In the genomic region with DNA sequence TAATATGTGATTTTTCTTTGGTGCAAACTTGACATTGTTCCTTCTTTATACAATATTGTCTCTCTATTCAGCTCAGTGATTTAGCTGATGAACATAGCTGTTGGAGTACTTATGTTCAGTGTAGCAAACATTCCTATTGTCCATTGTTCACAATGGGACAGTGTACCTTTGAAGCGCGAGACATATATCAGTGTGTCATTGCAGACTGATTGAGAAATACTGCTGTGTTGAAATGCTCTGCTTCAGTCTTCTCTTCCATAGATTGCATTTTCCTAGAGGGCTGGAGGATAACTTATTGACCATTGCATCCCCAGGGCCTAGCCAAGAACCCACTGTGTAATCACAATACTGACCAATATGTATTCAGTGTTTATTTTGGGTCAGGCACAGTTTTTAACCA, we compare ENCODE assay signal across 22 cellular contexts. TPM values are rescaled to one million over a fixed set of nuclear protein-coding genes. Genes with fewer than 3 reads are reported as not detected.
A peak's percentile ranks its signal among the peaks of the same experiment; 100 is the strongest.
DNase-seq lines count a peak whose midpoint lies in the region; ATAC-seq, FAIRE-seq and TF ChIP-seq lines count a peak whose summit lies in the region.
"Had no signal": no experiment of that assay in that cellular context is flagged by ENCODE, and none has a peak within 500 bp of the region (broad histone marks: within the 10 kb centered on the region; RNA-seq: fewer than 3 reads in every experiment).

No MANE protein-coding gene starts in this region.

- ATAC-seq in right lobe of liver (peak in 3 of 4 donors; percentile 44 to 57 (median 45)), HG03095 (IDR thresholded peaks at IDR 0.05; ENCODE audit: unreplicated experiment) (no peak)
- ATAC-seq: activated naive CD8-positive, alpha-beta T cell treated with anti-CD3 and anti-CD28 coated beads, Interleukin-2, amount 50 U/mL, for 24 hours; activated T-cell treated with anti-CD3 and anti-CD28 coated beads, Interleukin-2, amount 50 U/mL, for 4 hours; HCT116; natural killer cell; stimulated activated naive B cell treated with anti-CD40 and anti-IgM and Interleukin-4, amounts not matched to agents 10 μg/mL and 1 μg/mL and 100 μg/mL, for 72 hours had no signal

- TF ChIP-seq CTCF in D721Med (IDR thresholded peaks at IDR 0.05; ENCODE audit: insufficient read depth, missing control alignments), result no peak
- no peak for TF ChIP-seq CTCF in right lobe of liver (IDR thresholded peaks at IDR 0.05)

- H3K4me1 ChIP-seq in adipocyte (ENCODE audit: control insufficient read depth, insufficient read depth, low read length), result peaks cover 15% of the 10 kb centered on the region
- H3K4me1 ChIP-seq in right lobe of liver, result peaks cover 0 to 10% (median 0%) of the 10 kb centered on the region in 4 donors
- H3K4me1 ChIP-seq in HAP-1, result no peaks in the 10 kb centered on the region
- H3K4me1 ChIP-seq: Caco-2, right atrium auricular region had no signal

- in situ Hi-C loops in HAP-1 (cut with MboI; ENCODE audit: low sequenced_read_pairs), result no loop called here

- no peaks in the 10 kb centered on the region for H3K27me3 ChIP-seq in adipocyte (replicated peaks; ENCODE audit: control insufficient read depth, insufficient read depth, low read length)
- H3K27me3 ChIP-seq in right lobe of liver, result no peaks in the 10 kb centered on the region
- H3K27me3 ChIP-seq in HAP-1 (ENCODE audit: low read depth), result 0 out of 2 replicates have a peak, but pooled peaks cover 3% of the 10 kb centered on the region
- H3K27me3 ChIP-seq: right atrium auricular region had no signal

- H3K36me3 ChIP-seq in adipocyte (ENCODE audit: control insufficient read depth, insufficient read depth, low read length, severe bottlenecking) (no peaks in the 10 kb centered on the region), right lobe of liver (no peaks in the 10 kb centered on the region), HAP-1 (replicated peaks) (no peaks in the 10 kb centered on the region)
- H3K36me3 ChIP-seq: right atrium auricular region had no signal

- DNase-seq in D721Med (ENCODE audit: insufficient read length, low spot score) (no peak), HuH-7 (ENCODE audit: low spot score) (peak; percentile 25), adipocyte (ENCODE audit: low read depth) (peak; percentile 26), right lobe of liver (no peak), Kasumi-1 (lab: John Stamatoyannopoulos, UW) (no peak), HAP-1 (ENCODE audit: low spot score in 2 of 2) (no peak)
- DNase-seq: activated naive CD8-positive, alpha-beta T cell treated with anti-CD3 and anti-CD28 coated beads, Interleukin-2, amount 50 U/mL, for 24 hours; activated T-cell treated with anti-CD3 and anti-CD28 coated beads, Interleukin-2, amount 50 U/mL, for 4 hours; Caco-2; DND-41; natural killer cell; NCI-H187 treated with DMSO at 0.1 percent for 48 hours; occipital lobe; stimulated activated CD4-positive, alpha-beta T cell treated with anti-CD3 and anti-CD28 coated beads, Interleukin-4, amount 100 ng/mL, for 4 hours; stimulated activated naive B cell treated with anti-CD40 and anti-IgM and Interleukin-4, amounts not matched to agents 10 μg/mL and 1 μg/mL and 100 μg/mL, for 72 hours had no signal

- WGBS in right lobe of liver (ENCODE audit: insufficient coverage, low coverage, low lambda C conversion rate, missing lambda C conversion rate), result 44% methylated on average over 2 of the region's 2 CpGs

- H3K9me3 ChIP-seq in adipocyte (ENCODE audit: control insufficient read depth, low read length), result no peaks in the 10 kb centered on the region
- H3K9me3 ChIP-seq in right lobe of liver, result no peaks in the 10 kb centered on the region
- H3K9me3 ChIP-seq in HAP-1, result no peaks in the 10 kb centered on the region
- H3K9me3 ChIP-seq: Caco-2, right atrium auricular region had no signal

- TF ChIP-seq POLR2A in right lobe of liver (IDR thresholded peaks at IDR 0.05), result no peak

- H3K9ac ChIP-seq in adipocyte (ENCODE audit: low read length), result no peak overlapping the region

- H3K4me3 ChIP-seq in adipocyte (ENCODE audit: low read length) (no peak overlapping the region), right lobe of liver (no peak overlapping the region), HAP-1 (no peak overlapping the region)
- H3K4me3 ChIP-seq: right atrium auricular region had no signal

- FAIRE-seq in D721Med (lab: Jason Lieb, UNC), result peak; percentile 94
- FAIRE-seq: GM19239, islet of Langerhans, urothelium cell line had no signal

- H3K27ac ChIP-seq in right lobe of liver, result no peak overlapping the region
- H3K27ac ChIP-seq: C4-2B, right atrium auricular region had no signal

- intact Hi-C loops in right lobe of liver (cut with DNase I), result no loop called here

RNA-seq across cellular contexts. Expression of a gene that starts 46.5 kb away (rescaled TPM):
- 10 to 100 TPM in 2 of 6 experiments, 1 to 10 TPM in 4; 5.5 to 10.8 (median 6.7) TPM for total RNA-seq in right lobe of liver
- total RNA-seq: Caco-2 had no signal

Comparison
In these comparisons a context has a peak if more than half of its experiments do, and no peak if none do; other contexts are left out.
1. DNase-seq: peak in HuH-7 (single experiment) and adipocyte (single experiment); none in D721Med (single experiment), right lobe of liver (0 of 3), Kasumi-1 (0 of 2) and HAP-1 (0 of 2).